In the genomic region with DNA sequence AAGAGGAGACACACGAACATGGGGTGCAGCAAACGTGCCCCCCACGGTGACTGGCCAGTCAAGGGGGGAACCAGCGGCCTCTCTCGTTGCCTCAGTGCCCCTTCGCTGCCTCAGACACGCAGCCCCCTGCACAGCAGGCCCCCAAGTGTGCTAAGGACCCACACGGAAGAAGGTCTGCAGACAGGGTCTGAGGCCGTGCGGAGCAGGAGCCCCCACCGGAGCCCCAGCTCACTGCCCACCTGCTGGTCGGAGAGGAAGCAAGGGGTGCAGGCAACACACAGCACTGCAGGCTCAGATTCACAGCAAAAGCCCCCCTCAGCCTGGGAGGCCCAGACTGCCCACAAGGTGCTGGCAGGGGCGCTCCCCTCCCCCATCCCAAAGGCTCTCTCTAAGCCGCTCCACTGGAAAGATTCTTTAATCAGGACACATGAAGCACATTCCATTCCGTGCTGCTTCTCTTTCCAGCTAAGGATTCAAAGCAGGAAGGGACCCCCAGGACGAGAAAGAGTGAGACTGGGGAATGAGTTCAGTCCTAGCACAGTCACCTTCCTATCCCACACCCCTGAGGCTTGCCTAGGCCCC, we compare ENCODE assay signal across 11 cellular contexts.
DNase-seq lines count a peak whose midpoint lies in the region; ATAC-seq and TF ChIP-seq lines count a peak whose summit lies in the region.
"Had no signal": no experiment of that assay in that cellular context is flagged by ENCODE, and none has a peak within 500 bp of the region (broad histone marks: within the 10 kb centered on the region; RNA-seq: fewer than 3 reads in every experiment).

No MANE protein-coding gene starts in this region.

- H3K79me2 ChIP-seq in DOHH2 (ENCODE audit: control insufficient read depth, low read length) (peaks cover 25% of the 10 kb centered on the region), OCI-LY1 (ENCODE audit: insufficient read depth, low read length) (no peaks in the 10 kb centered on the region)

- H3K4me3 ChIP-seq in DOHH2 (ENCODE audit: low read length) (peak overlapping the region; percentile 43), OCI-LY1 (ENCODE audit: low read depth, low read length, poor library complexity, severe bottlenecking) (no peak overlapping the region), endodermal cell (ENCODE audit: low read length) (no peak overlapping the region), SJCRH30 (no peak overlapping the region)

- 92 to 94% methylated on average over 10 to 16 of the region's 16 CpGs for WGBS in endodermal cell (ENCODE audit: insufficient coverage in 1 of 2, insufficient read length in 1 of 2), 2 experiments

- H3K4me2 ChIP-seq in DOHH2 (ENCODE audit: low read length) (peak overlapping the region; percentile 63), OCI-LY1 (ENCODE audit: low read length) (no peak overlapping the region)

- DNase-seq in endodermal cell = peak; percentile 56
- no peak for DNase-seq in stimulated activated effector memory CD8-positive, alpha-beta T cell treated with anti-CD3 and anti-CD28 coated beads, Interleukin-12 subunit alpha, Interleukin-12 subunit beta, amount 100 ng/mL, for 72 hours (ENCODE audit: low spot score in 2 of 2)
- no peak for DNase-seq in SJCRH30
- DNase-seq in Kasumi-1 (lab: John Stamatoyannopoulos, UW) = no peak
- DNase-seq: DND-41, NCI-H2107 had no signal

- H3K36me3 Mint-ChIP-seq in endodermal cell (ENCODE audit: low read depth) = peaks cover 4% of the 10 kb centered on the region
- peaks cover 20% of the 10 kb centered on the region for H3K36me3 Mint-ChIP-seq in stimulated activated effector memory CD8-positive, alpha-beta T cell treated with anti-CD3 and anti-CD28 coated beads, Interleukin-12 subunit alpha, Interleukin-12 subunit beta, amount 100 ng/mL, for 72 hours
- H3K36me3 Mint-ChIP-seq: IgD-negative memory B cell had no signal

- no peak for ATAC-seq in stimulated activated effector memory CD8-positive, alpha-beta T cell treated with anti-CD3 and anti-CD28 coated beads, Interleukin-12 subunit alpha, Interleukin-12 subunit beta, amount 100 ng/mL, for 72 hours
- ATAC-seq in GM21717 (IDR thresholded peaks at IDR 0.05; ENCODE audit: unreplicated experiment) = no peak
- ATAC-seq: CD8-positive, alpha-beta T cell had no signal

- no peaks in the 10 kb centered on the region for H3K4me1 Mint-ChIP-seq in endodermal cell
- H3K4me1 Mint-ChIP-seq in stimulated activated effector memory CD8-positive, alpha-beta T cell treated with anti-CD3 and anti-CD28 coated beads, Interleukin-12 subunit alpha, Interleukin-12 subunit beta, amount 100 ng/mL, for 72 hours = peaks cover 44% of the 10 kb centered on the region

- peaks cover 51% of the 10 kb centered on the region for H3K4me1 ChIP-seq in DOHH2 (ENCODE audit: control insufficient read depth, low read length)
- peaks cover 33% of the 10 kb centered on the region for H3K4me1 ChIP-seq in OCI-LY1 (ENCODE audit: insufficient read depth, low read length, severe bottlenecking)
- no peaks in the 10 kb centered on the region for H3K4me1 ChIP-seq in endodermal cell (ENCODE audit: control insufficient read depth, insufficient read depth, low read length)
- no peaks in the 10 kb centered on the region for H3K4me1 ChIP-seq in SJCRH30

- peak overlapping the region; percentile 66 for H3K27ac ChIP-seq in DOHH2 (ENCODE audit: low read depth, low read length)
- peak overlapping the region; percentile 7 for H3K27ac ChIP-seq in OCI-LY1 (ENCODE audit: low read depth, low read length, poor library complexity, severe bottlenecking)
- H3K27ac ChIP-seq in endodermal cell (ENCODE audit: low read depth, low read length) = no peak overlapping the region
- no peak overlapping the region for H3K27ac ChIP-seq in SJCRH30

- H3K9me2 ChIP-seq in DOHH2 (replicated peaks; ENCODE audit: control insufficient read depth, low read length) (no peaks in the 10 kb centered on the region), OCI-LY1 (ENCODE audit: low read depth, low read length) (no peaks in the 10 kb centered on the region)

- H3K27me3 Mint-ChIP-seq in endodermal cell (ENCODE audit: insufficient read depth) = no peaks in the 10 kb centered on the region
- H3K27me3 Mint-ChIP-seq: IgD-negative memory B cell had no signal

- H3F3A ChIP-seq in DOHH2 (ENCODE audit: control insufficient read depth, insufficient read depth) (0 out of 2 replicates have a peak, but pooled peaks cover 6% of the 10 kb centered on the region), OCI-LY1 (ENCODE audit: insufficient read depth, low read length) (no peaks in the 10 kb centered on the region)

- H3K9ac ChIP-seq in OCI-LY1 (ENCODE audit: low read length) = no peak overlapping the region; the same call in 1 of the 2 replicates
- no peak overlapping the region for H3K9ac ChIP-seq in endodermal cell (ENCODE audit: extremely low read depth, low read length, poor library complexity, severe bottlenecking)

- no peaks in the 10 kb centered on the region for H4K20me1 ChIP-seq in DOHH2 (ENCODE audit: control insufficient read depth, insufficient read depth, low read depth, low read length)
- H4K20me1 ChIP-seq in OCI-LY1 (ENCODE audit: insufficient read depth, low read length) = no peaks in the 10 kb centered on the region

- H2AFZ ChIP-seq in OCI-LY1 (ENCODE audit: low read length) = no peak overlapping the region

- H3K36me3 ChIP-seq in DOHH2 (ENCODE audit: control insufficient read depth, low read length) (peaks cover 53% of the 10 kb centered on the region), OCI-LY1 (ENCODE audit: insufficient read depth, low read length) (peaks cover 69% of the 10 kb centered on the region), endodermal cell (ENCODE audit: control insufficient read depth, insufficient read depth, low read length) (no peaks in the 10 kb centered on the region), SJCRH30 (no peaks in the 10 kb centered on the region)

- H3K27ac Mint-ChIP-seq in endodermal cell = no peak overlapping the region
- H3K27ac Mint-ChIP-seq in stimulated activated effector memory CD8-positive, alpha-beta T cell treated with anti-CD3 and anti-CD28 coated beads, Interleukin-12 subunit alpha, Interleukin-12 subunit beta, amount 100 ng/mL, for 72 hours = peak overlapping the region; percentile 80
- H3K27ac Mint-ChIP-seq: CD8-positive, alpha-beta T cell had no signal

- H3K4me3 Mint-ChIP-seq in endodermal cell = no peak overlapping the region
- no peak overlapping the region for H3K4me3 Mint-ChIP-seq in stimulated activated effector memory CD8-positive, alpha-beta T cell treated with anti-CD3 and anti-CD28 coated beads, Interleukin-12 subunit alpha, Interleukin-12 subunit beta, amount 100 ng/mL, for 72 hours
- H3K4me3 Mint-ChIP-seq: CD8-positive, alpha-beta T cell; IgD-negative memory B cell had no signal

- H3K27me3 ChIP-seq in DOHH2 (ENCODE audit: control insufficient read depth, low read length) = no peaks in the 10 kb centered on the region
- H3K27me3 ChIP-seq in OCI-LY1 (ENCODE audit: insufficient read depth, low read length) = no peaks in the 10 kb centered on the region
- no peaks in the 10 kb centered on the region for H3K27me3 ChIP-seq in endodermal cell (ENCODE audit: control insufficient read depth, insufficient read depth, low read length, poor library complexity, severe bottlenecking)
- no peaks in the 10 kb centered on the region for H3K27me3 ChIP-seq in SJCRH30

- H3K9me3 ChIP-seq in DOHH2 (ENCODE audit: control insufficient read depth, insufficient read depth, low read length) (no peaks in the 10 kb centered on the region), OCI-LY1 (ENCODE audit: low read length) (no peaks in the 10 kb centered on the region), endodermal cell (ENCODE audit: control insufficient read depth, low read length) (no peaks in the 10 kb centered on the region), SJCRH30 (replicated peaks) (no peaks in the 10 kb centered on the region)

- TF ChIP-seq CTCF in DOHH2 (IDR thresholded peaks at IDR 0.05; ENCODE audit: low read depth, low read length, poor library complexity, severe bottlenecking) (no peak), OCI-LY1 (IDR thresholded peaks at IDR 0.05; ENCODE audit: low read length) (no peak), endodermal cell (conservative IDR thresholded peaks at IDR 0.05) (no peak)

- no peaks in the 10 kb centered on the region for H3K9me3 Mint-ChIP-seq in endodermal cell
- H3K9me3 Mint-ChIP-seq in stimulated activated effector memory CD8-positive, alpha-beta T cell treated with anti-CD3 and anti-CD28 coated beads, Interleukin-12 subunit alpha, Interleukin-12 subunit beta, amount 100 ng/mL, for 72 hours = no peaks in the 10 kb centered on the region
- H3K9me3 Mint-ChIP-seq: CD8-positive, alpha-beta T cell; IgD-negative memory B cell had no signal

Comparison
In these comparisons a context has a peak if more than half of its experiments do, and no peak if none do; other contexts are left out.
1. H3K27ac ChIP-seq: peak in DOHH2 (single experiment) and OCI-LY1 (single experiment); none in endodermal cell (single experiment) and SJCRH30 (single experiment).